2 cellular contexts compared by ENCODE assay signal in genomic region chr15:71678191-71678590, GRCh38.
TF ChIP-seq lines count a peak whose summit lies in the region.

No MANE protein-coding gene starts in this region.

TF ChIP-seq in SK-N-SH, 30 proteins besides CTCF, POLR2A, EP300 and RAD21 (continued from another document):
- TF ChIP-seq, protein P1, sequence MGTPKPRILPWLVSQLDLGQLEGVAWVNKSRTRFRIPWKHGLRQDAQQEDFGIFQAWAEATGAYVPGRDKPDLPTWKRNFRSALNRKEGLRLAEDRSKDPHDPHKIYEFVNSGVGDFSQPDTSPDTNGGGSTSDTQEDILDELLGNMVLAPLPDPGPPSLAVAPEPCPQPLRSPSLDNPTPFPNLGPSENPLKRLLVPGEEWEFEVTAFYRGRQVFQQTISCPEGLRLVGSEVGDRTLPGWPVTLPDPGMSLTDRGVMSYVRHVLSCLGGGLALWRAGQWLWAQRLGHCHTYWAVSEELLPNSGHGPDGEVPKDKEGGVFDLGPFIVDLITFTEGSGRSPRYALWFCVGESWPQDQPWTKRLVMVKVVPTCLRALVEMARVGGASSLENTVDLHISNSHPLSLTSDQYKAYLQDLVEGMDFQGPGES (IDR thresholded peaks at IDR 0.05; ENCODE audit: low read depth, low read length) = no peak
- TF ChIP-seq, protein P2, sequence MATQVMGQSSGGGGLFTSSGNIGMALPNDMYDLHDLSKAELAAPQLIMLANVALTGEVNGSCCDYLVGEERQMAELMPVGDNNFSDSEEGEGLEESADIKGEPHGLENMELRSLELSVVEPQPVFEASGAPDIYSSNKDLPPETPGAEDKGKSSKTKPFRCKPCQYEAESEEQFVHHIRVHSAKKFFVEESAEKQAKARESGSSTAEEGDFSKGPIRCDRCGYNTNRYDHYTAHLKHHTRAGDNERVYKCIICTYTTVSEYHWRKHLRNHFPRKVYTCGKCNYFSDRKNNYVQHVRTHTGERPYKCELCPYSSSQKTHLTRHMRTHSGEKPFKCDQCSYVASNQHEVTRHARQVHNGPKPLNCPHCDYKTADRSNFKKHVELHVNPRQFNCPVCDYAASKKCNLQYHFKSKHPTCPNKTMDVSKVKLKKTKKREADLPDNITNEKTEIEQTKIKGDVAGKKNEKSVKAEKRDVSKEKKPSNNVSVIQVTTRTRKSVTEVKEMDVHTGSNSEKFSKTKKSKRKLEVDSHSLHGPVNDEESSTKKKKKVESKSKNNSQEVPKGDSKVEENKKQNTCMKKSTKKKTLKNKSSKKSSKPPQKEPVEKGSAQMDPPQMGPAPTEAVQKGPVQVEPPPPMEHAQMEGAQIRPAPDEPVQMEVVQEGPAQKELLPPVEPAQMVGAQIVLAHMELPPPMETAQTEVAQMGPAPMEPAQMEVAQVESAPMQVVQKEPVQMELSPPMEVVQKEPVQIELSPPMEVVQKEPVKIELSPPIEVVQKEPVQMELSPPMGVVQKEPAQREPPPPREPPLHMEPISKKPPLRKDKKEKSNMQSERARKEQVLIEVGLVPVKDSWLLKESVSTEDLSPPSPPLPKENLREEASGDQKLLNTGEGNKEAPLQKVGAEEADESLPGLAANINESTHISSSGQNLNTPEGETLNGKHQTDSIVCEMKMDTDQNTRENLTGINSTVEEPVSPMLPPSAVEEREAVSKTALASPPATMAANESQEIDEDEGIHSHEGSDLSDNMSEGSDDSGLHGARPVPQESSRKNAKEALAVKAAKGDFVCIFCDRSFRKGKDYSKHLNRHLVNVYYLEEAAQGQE (IDR thresholded peaks at IDR 0.05; ENCODE audit: low read depth, low read length) = no peak
TF ChIP-seq in SK-N-SH: peak in this region for 0.

TF ChIP-seq in SK-N-SH treated with all-trans-retinoic acid at 6 μM for 48 hours, 23 proteins besides CTCF, POLR2A, EP300 and RAD21 (continued from another document):
- no peak for TF ChIP-seq TSHZ2 (CRISPR knock-in tag; IDR thresholded peaks at IDR 0.05)
- TF ChIP-seq OSR1 (CRISPR knock-in tag; IDR thresholded peaks at IDR 0.05) = no peak
- TF ChIP-seq CSRNP3 (CRISPR knock-in tag; IDR thresholded peaks at IDR 0.05) = no peak
- TF ChIP-seq PPARA (CRISPR knock-in tag; IDR thresholded peaks at IDR 0.05; ENCODE audit: borderline replicate concordance) = no peak
- TF ChIP-seq ESRRG (CRISPR knock-in tag; IDR thresholded peaks at IDR 0.05) = no peak
- TF ChIP-seq ZFP30 (CRISPR knock-in tag; IDR thresholded peaks at IDR 0.05) = no peak
- no peak for TF ChIP-seq RARB (CRISPR knock-in tag; IDR thresholded peaks at IDR 0.05)
